In genomic region chr3:9036327-9037112, GRCh38 we compare ENCODE assay signal across 11 cellular contexts.
A peak's percentile ranks its signal among the peaks of the same experiment; 100 is the strongest.
DNase-seq lines count a peak whose midpoint lies in the region; ATAC-seq and TF ChIP-seq lines count a peak whose summit lies in the region.
"Had no signal": no experiment of that assay in that cellular context is flagged by ENCODE, and none has a peak within 500 bp of the region (broad histone marks: within the 10 kb centered on the region; RNA-seq: fewer than 3 reads in every experiment).

No MANE protein-coding gene starts in this region.

- ATAC-seq in omental fat pad (ENCODE audit: low FRiP score) (peak; percentile 94), HG02981 (IDR thresholded peaks at IDR 0.05; ENCODE audit: unreplicated experiment) (no peak), GM21390 (IDR thresholded peaks at IDR 0.05; ENCODE audit: unreplicated experiment) (no peak)

- H3K79me2 ChIP-seq in fibroblast of lung (ENCODE audit: control insufficient read depth, insufficient read depth, low read length) = no peaks in the 10 kb centered on the region

- H2AFZ ChIP-seq in fibroblast of lung (ENCODE audit: low read length) = no peak overlapping the region

- peak overlapping the region; percentile 41 for H3K4me2 ChIP-seq in fibroblast of lung (ENCODE audit: extremely low read depth, insufficient read depth, low read length)

- H3K4me3 ChIP-seq in fibroblast of lung (replicated peaks in 1 of 4; ENCODE audit: control extremely low read depth in 1 of 4, insufficient read depth in 1 of 4, low read depth in 3 of 4, low read length in 4 of 4) = no peak overlapping the region
- no peak overlapping the region for H3K4me3 ChIP-seq in HAP-1
- H3K4me3 ChIP-seq: esophagus squamous epithelium had no signal

- in situ Hi-C loops in HAP-1 (cut with MboI; ENCODE audit: low sequenced_read_pairs) = no loop called here

- no peaks in the 10 kb centered on the region for H3K36me3 ChIP-seq in fibroblast of lung (ENCODE audit: control insufficient read depth, insufficient read depth, low read length)
- no peaks in the 10 kb centered on the region for H3K36me3 ChIP-seq in HAP-1 (replicated peaks)
- H3K36me3 ChIP-seq: esophagus squamous epithelium had no signal

- DNase-seq in AG08395 (ENCODE audit: low spot score) (peak; percentile 72), NCI-H1092 treated with DMSO at 0.1 percent for 48 hours (lab: John Stamatoyannopoulos, UW) (peak; percentile 21), fibroblast of lung (ENCODE audit: low read depth in 2 of 2) (peak; percentile 11 to 93), omental fat pad (ENCODE audit: low spot score) (peak; percentile 44), HAP-1 (ENCODE audit: low spot score in 2 of 2) (no peak)
- no peak for DNase-seq in activated naive CD4-positive, alpha-beta T cell treated with anti-CD3 and anti-CD28 coated beads, Interleukin-2, amount 50 U/mL, for 16 hours
- DNase-seq: activated CD4-positive, alpha-beta T cell treated with anti-CD3 and anti-CD28 coated beads for 48 hours; esophagus squamous epithelium; NCI-H1436 had no signal

- TF ChIP-seq CTCF in fibroblast of lung (conservative IDR thresholded peaks at IDR 0.05 in 1 of 2, IDR thresholded peaks at IDR 0.05 in 1 of 2; ENCODE audit: low read depth in 1 of 2, low read length in 2 of 2) (no peak), omental fat pad (IDR thresholded peaks at IDR 0.05) (no peak)

- H3K9me3 ChIP-seq in fibroblast of lung (ENCODE audit: control insufficient read depth, insufficient read depth, low read depth, low read length) (no peaks in the 10 kb centered on the region), HAP-1 (no peaks in the 10 kb centered on the region)
- H3K9me3 ChIP-seq: esophagus squamous epithelium had no signal

- H3K27me3 ChIP-seq in fibroblast of lung (ENCODE audit: control insufficient read depth, insufficient read depth, low read length) (peaks cover 4% of the 10 kb centered on the region), HAP-1 (ENCODE audit: low read depth) (no peaks in the 10 kb centered on the region)
- H3K27me3 ChIP-seq: esophagus squamous epithelium had no signal

- no peak overlapping the region for H3K9ac ChIP-seq in fibroblast of lung (ENCODE audit: insufficient read depth, low read length)

- H3K27ac ChIP-seq in fibroblast of lung (ENCODE audit: insufficient read depth, low read length) = no peak overlapping the region

- H4K20me1 ChIP-seq in fibroblast of lung (ENCODE audit: control insufficient read depth, extremely low read depth, insufficient read depth, low read length) = no peaks in the 10 kb centered on the region

- H3K4me1 ChIP-seq in fibroblast of lung (ENCODE audit: control insufficient read depth, extremely low read depth, insufficient read depth, low read length) = no peaks in the 10 kb centered on the region
- H3K4me1 ChIP-seq in HAP-1 = no peaks in the 10 kb centered on the region

Comparison
In these comparisons a context has a peak if more than half of its experiments do, and no peak if none do; other contexts are left out.
1. DNase-seq: peak in AG08395 (single experiment), NCI-H1092 treated with DMSO at 0.1 percent for 48 hours (single experiment), fibroblast of lung (2 of 2) and omental fat pad (single experiment); none in activated naive CD4-positive, alpha-beta T cell treated with anti-CD3 and anti-CD28 coated beads, Interleukin-2, amount 50 U/mL, for 16 hours (single experiment) and HAP-1 (0 of 2).